ENCODE assay signal across 13 cellular contexts in the genomic region with DNA sequence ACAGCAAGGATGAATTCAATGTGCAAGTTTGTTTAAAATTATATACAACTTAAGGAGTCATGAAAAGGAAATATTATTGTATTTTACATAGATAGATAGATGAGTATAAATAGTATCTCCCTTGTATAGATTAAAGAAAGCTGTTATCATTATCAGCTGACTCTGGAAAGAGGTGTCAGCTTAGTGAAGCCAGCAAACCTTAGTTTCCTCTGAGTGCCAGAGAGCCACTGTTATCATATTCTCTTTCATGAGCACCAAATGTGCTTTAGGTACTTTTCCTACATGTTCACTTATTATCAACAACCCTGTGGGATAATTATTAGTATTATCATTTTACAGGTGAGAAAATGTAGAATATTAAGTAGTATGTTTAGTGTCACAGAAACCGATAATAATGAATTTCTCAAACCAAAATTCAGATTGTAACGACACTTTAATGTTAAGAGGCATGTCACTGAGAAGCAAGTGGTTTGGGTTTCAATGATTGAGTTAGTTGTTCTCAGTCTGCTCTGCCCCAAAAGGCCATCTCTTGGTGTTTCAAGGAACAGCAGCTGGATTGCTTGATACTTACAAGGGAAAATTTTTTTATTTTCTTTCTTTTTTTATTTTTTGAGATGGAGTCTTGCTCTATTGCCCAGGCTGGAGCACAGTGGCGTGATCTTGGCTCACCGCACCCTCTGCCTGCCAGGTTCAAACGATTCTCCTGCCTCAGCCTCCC. TPM values are rescaled to one million over a fixed set of nuclear protein-coding genes. Genes with fewer than 3 reads are reported as not detected.
DNase-seq lines count a peak whose midpoint lies in the region; ATAC-seq and TF ChIP-seq lines count a peak whose summit lies in the region.
"Had no signal": no experiment of that assay in that cellular context is flagged by ENCODE, and none has a peak within 500 bp of the region (broad histone marks: within the 10 kb centered on the region; RNA-seq: fewer than 3 reads in every experiment).

No MANE protein-coding gene starts in this region.

- 90% methylated on average over 5 of the region's 5 CpGs for whole genome bisulfite sequencing in SK-N-SH (ENCODE audit: low lambda C conversion rate)
- WGBS in heart left ventricle, 4 donors = 78 to 86% (median 79%) methylated on average over 5 of the region's 5 CpGs

- H3K9me3 ChIP-seq in SK-N-SH = no peaks in the 10 kb centered on the region
- H3K9me3 ChIP-seq in heart left ventricle = no peaks in the 10 kb centered on the region
- no peaks in the 10 kb centered on the region for H3K9me3 ChIP-seq in upper lobe of right lung
- H3K9me3 ChIP-seq: right lobe of liver, suprapubic skin had no signal

- CTCF ChIA-PET in SK-N-SH (lab: Yijun Ruan, JAX) = interaction anchor here (2.2 kb wide), 1 partner anchor 105 kb away, joined by 9 read pairs; no protein-coding TSS in a partner anchor

- no peak overlapping the region for H3K9ac ChIP-seq in SK-N-SH

- H3K36me3 ChIP-seq in SK-N-SH (replicated peaks in 1 of 2; ENCODE audit: control insufficient read depth in 1 of 2, insufficient read depth in 2 of 2, low read length in 1 of 2) (no peaks in the 10 kb centered on the region), heart left ventricle (no peaks in the 10 kb centered on the region), upper lobe of right lung (no peaks in the 10 kb centered on the region)
- H3K36me3 ChIP-seq: right lobe of liver, suprapubic skin had no signal

- H3K9me2 ChIP-seq in SK-N-SH = no peaks in the 10 kb centered on the region

- H3K4me1 ChIP-seq in SK-N-SH (ENCODE audit: control insufficient read depth in 1 of 2, insufficient read depth in 2 of 2, low read depth in 1 of 2, low read length in 1 of 2) (peaks cover 0 to 5% of the 10 kb centered on the region in 2 experiments; a peak in 2 of 4 replicates), heart left ventricle (peaks cover 0 to 50% (median 19%) of the 10 kb centered on the region in 12 donors), upper lobe of right lung (peaks cover 16% of the 10 kb centered on the region)

- ATAC-seq in SK-N-SH treated with all-trans-retinoic acid at 6 μM for 48 hours (no peak), heart left ventricle (peak; percentile 27 to 59 (median 36)), upper lobe of right lung (no peak), HG03139 (IDR thresholded peaks at IDR 0.05; ENCODE audit: unreplicated experiment) (no peak)
- ATAC-seq: right lobe of liver had no signal

- no peak for TF ChIP-seq POLR2A in heart left ventricle (IDR thresholded peaks at IDR 0.05)

- H3K27me3 ChIP-seq in SK-N-SH (ENCODE audit: insufficient read depth) (no peaks in the 10 kb centered on the region), heart left ventricle (no peaks in the 10 kb centered on the region), upper lobe of right lung (no peaks in the 10 kb centered on the region)
- H3K27me3 ChIP-seq: dorsolateral prefrontal cortex, right lobe of liver, suprapubic skin had no signal

- TF ChIP-seq EP300 in SK-N-SH (IDR thresholded peaks at IDR 0.05; ENCODE audit: borderline replicate concordance in 1 of 2, low read depth in 1 of 2, low read length in 1 of 2) = no peak

- POLR2A ChIA-PET in SK-N-SH (lab: Yijun Ruan, JAX) = no interaction called here

- TF ChIP-seq CTCF in SK-N-SH (IDR thresholded peaks at IDR 0.05) = peak; percentile 45
- TF ChIP-seq CTCF in VCaP (conservative IDR thresholded peaks at IDR 0.05) = peak; percentile 60
- peak in 7 of 12 donors; percentile 7 to 42 (median 27) for TF ChIP-seq CTCF in heart left ventricle (IDR thresholded peaks at IDR 0.05)
- TF ChIP-seq CTCF in upper lobe of right lung (IDR thresholded peaks at IDR 0.05) = peak; percentile 21

- H4K20me1 ChIP-seq in SK-N-SH (ENCODE audit: insufficient read depth) = no peaks in the 10 kb centered on the region

- DNase-seq in SK-N-SH = no peak
- DNase-seq in heart left ventricle = no peak
- DNase-seq in upper lobe of right lung = no peak
- no peak for DNase-seq in stimulated activated CD8-positive, alpha-beta memory T cell treated with anti-CD3 and anti-CD28 coated beads, Interleukin-4, amount 100 ng/mL, for 48 hours
- no peak for DNase-seq in T1000 (lab: John Stamatoyannopoulos, UW)
- DNase-seq: dorsolateral prefrontal cortex, GF-D8, NCI-H2029, right lobe of liver had no signal

- no peaks in the 10 kb centered on the region for H3F3A ChIP-seq in SK-N-SH (replicated peaks; ENCODE audit: insufficient read depth)

- H3K79me2 ChIP-seq in SK-N-SH (ENCODE audit: insufficient read depth) = peaks cover 6% of the 10 kb centered on the region; the same call in 1 of the 2 replicates

- no peak overlapping the region for H3K4me3 ChIP-seq in SK-N-SH (ENCODE audit: low read depth in 2 of 2, low read length in 1 of 2)
- H3K4me3 ChIP-seq in heart left ventricle = no peak overlapping the region
- no peak overlapping the region for H3K4me3 ChIP-seq in upper lobe of right lung
- H3K4me3 ChIP-seq: dorsolateral prefrontal cortex, right lobe of liver, suprapubic skin had no signal

- no peak overlapping the region for H3K4me2 ChIP-seq in SK-N-SH

- H3K27ac ChIP-seq in SK-N-SH (ENCODE audit: low read depth in 2 of 2, low read length in 1 of 2) (no peak overlapping the region), VCaP (no peak overlapping the region), heart left ventricle (peak overlapping the region in 10 of 12 donors; percentile 13 to 64 (median 51)), upper lobe of right lung (no peak overlapping the region)
- H3K27ac ChIP-seq: right lobe of liver, suprapubic skin had no signal

- no peak overlapping the region for H2AFZ ChIP-seq in SK-N-SH (ENCODE audit: low read depth)

- intact Hi-C loops in heart left ventricle (cut with DNase I) (loop anchor here (2.0 to 10.0 kb wide), 13 partner anchors 48 to 928 kb away; no protein-coding TSS in a partner anchor), upper lobe of right lung (cut with DNase I) (no loop called here)

- TF ChIP-seq RAD21 in SK-N-SH (IDR thresholded peaks at IDR 0.05; ENCODE audit: low read length) = no peak

TF ChIP-seq in SK-N-SH, 30 proteins besides CTCF, POLR2A, EP300 and RAD21 (continues in another document):
- no peak for TF ChIP-seq MXI1 (IDR thresholded peaks at IDR 0.05; ENCODE audit: low read depth, low read length)
- TF ChIP-seq, protein P1, sequence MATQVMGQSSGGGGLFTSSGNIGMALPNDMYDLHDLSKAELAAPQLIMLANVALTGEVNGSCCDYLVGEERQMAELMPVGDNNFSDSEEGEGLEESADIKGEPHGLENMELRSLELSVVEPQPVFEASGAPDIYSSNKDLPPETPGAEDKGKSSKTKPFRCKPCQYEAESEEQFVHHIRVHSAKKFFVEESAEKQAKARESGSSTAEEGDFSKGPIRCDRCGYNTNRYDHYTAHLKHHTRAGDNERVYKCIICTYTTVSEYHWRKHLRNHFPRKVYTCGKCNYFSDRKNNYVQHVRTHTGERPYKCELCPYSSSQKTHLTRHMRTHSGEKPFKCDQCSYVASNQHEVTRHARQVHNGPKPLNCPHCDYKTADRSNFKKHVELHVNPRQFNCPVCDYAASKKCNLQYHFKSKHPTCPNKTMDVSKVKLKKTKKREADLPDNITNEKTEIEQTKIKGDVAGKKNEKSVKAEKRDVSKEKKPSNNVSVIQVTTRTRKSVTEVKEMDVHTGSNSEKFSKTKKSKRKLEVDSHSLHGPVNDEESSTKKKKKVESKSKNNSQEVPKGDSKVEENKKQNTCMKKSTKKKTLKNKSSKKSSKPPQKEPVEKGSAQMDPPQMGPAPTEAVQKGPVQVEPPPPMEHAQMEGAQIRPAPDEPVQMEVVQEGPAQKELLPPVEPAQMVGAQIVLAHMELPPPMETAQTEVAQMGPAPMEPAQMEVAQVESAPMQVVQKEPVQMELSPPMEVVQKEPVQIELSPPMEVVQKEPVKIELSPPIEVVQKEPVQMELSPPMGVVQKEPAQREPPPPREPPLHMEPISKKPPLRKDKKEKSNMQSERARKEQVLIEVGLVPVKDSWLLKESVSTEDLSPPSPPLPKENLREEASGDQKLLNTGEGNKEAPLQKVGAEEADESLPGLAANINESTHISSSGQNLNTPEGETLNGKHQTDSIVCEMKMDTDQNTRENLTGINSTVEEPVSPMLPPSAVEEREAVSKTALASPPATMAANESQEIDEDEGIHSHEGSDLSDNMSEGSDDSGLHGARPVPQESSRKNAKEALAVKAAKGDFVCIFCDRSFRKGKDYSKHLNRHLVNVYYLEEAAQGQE (IDR thresholded peaks at IDR 0.05; ENCODE audit: low read depth, low read length) = no peak
- TF ChIP-seq SMC3 (IDR thresholded peaks at IDR 0.05; ENCODE audit: low read depth, low read length) = no peak
- TF ChIP-seq RFX5 (IDR thresholded peaks at IDR 0.05; ENCODE audit: low read length) = no peak

TF ChIP-seq in SK-N-SH treated with all-trans-retinoic acid at 6 μM for 48 hours, 23 proteins besides CTCF, POLR2A, EP300 and RAD21:
- TF ChIP-seq ZFP30 (CRISPR knock-in tag; IDR thresholded peaks at IDR 0.05) (no peak), RARB (CRISPR knock-in tag; IDR thresholded peaks at IDR 0.05) (no peak)

RNA-seq across cellular contexts. Expression of a gene that starts 53.7 kb away (rescaled TPM):
- polyA plus RNA-seq in SK-N-SH (2012; rRNA removed) (6.7 and 7.1 TPM in 2 replicates), heart left ventricle (10 to 100 TPM; 18.1 to 37.8 TPM)
- 8.3 and 10.9 TPM in 2 replicates for polyA plus RNA-seq in SK-N-SH (2012; cell fraction: cytosol; rRNA removed)
- 5.6 and 13.0 TPM in 2 replicates for polyA plus RNA-seq in SK-N-SH (2012; cell fraction: nucleus; rRNA removed)
- total RNA-seq in heart left ventricle (10 to 100 TPM; 43.7 to 72.2 (median 58.7) TPM), upper lobe of right lung (30.2 TPM)

Comparison
In these comparisons a context has a peak if more than half of its experiments do, and no peak if none do; other contexts are left out.
1. H3K27ac ChIP-seq: peak in heart left ventricle (10 of 12); none in SK-N-SH (0 of 2), VCaP (single experiment) and upper lobe of right lung (single experiment).
2. ATAC-seq: peak in heart left ventricle (4 of 4); none in SK-N-SH treated with all-trans-retinoic acid at 6 μM for 48 hours (single experiment), upper lobe of right lung (single experiment) and HG03139 (single experiment).
3. Peak in every context shown above with its lines, with median percentiles within 50 percentile points of each other: CTCF ChIP-seq.